In genomic region chr22:23316596-23316995, GRCh38 we compare ENCODE assay signal across 7 cellular contexts.
DNase-seq lines count a peak whose midpoint lies in the region; ATAC-seq, FAIRE-seq and TF ChIP-seq lines count a peak whose summit lies in the region.
"Not testable (repeated sequence)": the region's sequence is repeated elsewhere in the genome, so short reads cannot be mapped to it uniquely, and the experiment has no call there.

No MANE protein-coding gene starts in this region.

- not testable (repeated sequence) for TF ChIP-seq POLR2A in HepG2 (IDR thresholded peaks at IDR 0.05; ENCODE audit: insufficient read depth in 1 of 2, low read depth in 2 of 2, low read length in 2 of 2)

- H3K9ac ChIP-seq in HepG2 (ENCODE audit: insufficient read depth, low read depth, low read length) = not testable (repeated sequence)

- not testable (repeated sequence) for H3K27me3 ChIP-seq in Panc1 (ENCODE audit: control insufficient read depth, insufficient read depth, low read length); HepG2 (ENCODE audit: control insufficient read depth in 1 of 2, insufficient read depth in 2 of 2, low read length in 2 of 2)

- intact Hi-C loops in Panc1 (cut with micrococcal nuclease; ENCODE audit: unreplicated experiment); HepG2 (cut with micrococcal nuclease; ENCODE audit: unreplicated experiment): not testable (repeated sequence)

- DNase-seq in COLO668 (lab: John Stamatoyannopoulos, UW; ENCODE audit: unreplicated experiment) (peak; percentile 15), NCI-H2171 (lab: John Stamatoyannopoulos, UW) (peak; percentile 84), NCI-H69 (lab: John Stamatoyannopoulos, UW) (peak; percentile 13), iPS-NIHi7 (ENCODE audit: extremely low spot score) (peak; percentile 2), type B pancreatic cell (ENCODE audit: extremely low spot score, unreplicated experiment) (peak; percentile 18)
- not testable (repeated sequence) for DNase-seq in Panc1 (ENCODE audit: low read depth, low spot score); HepG2 (ENCODE audit: low spot score)

- not testable (repeated sequence) for H3K36me3 Mint-ChIP-seq in type B pancreatic cell

- H3K4me3 ChIP-seq in Panc1 (ENCODE audit: low read depth in 2 of 2, low read length in 2 of 2); HepG2 (replicated peaks in 1 of 3; ENCODE audit: insufficient read depth in 1 of 3, low read depth in 2 of 3, low read length in 3 of 3): not testable (repeated sequence)

- not testable (repeated sequence) for TF ChIP-seq RAD21 in HepG2 (CRISPR knock-in tag; IDR thresholded peaks at IDR 0.05)

- not testable (repeated sequence) for TF ChIP-seq CTCF in Panc1 (IDR thresholded peaks at IDR 0.05); HepG2 (CRISPR knock-in tag; IDR thresholded peaks at IDR 0.05); type B pancreatic cell (conservative IDR thresholded peaks at IDR 0.05)

- not testable (repeated sequence) for H3K79me2 ChIP-seq in HepG2 (ENCODE audit: insufficient read depth, low read length)

- not testable (repeated sequence) for H3K9me3 ChIP-seq in Panc1 (ENCODE audit: control insufficient read depth, insufficient read depth, low read depth, low read length); HepG2 (ENCODE audit: low read length)

- H3K4me3 Mint-ChIP-seq in type B pancreatic cell = not testable (repeated sequence)

- H3K27me3 Mint-ChIP-seq in type B pancreatic cell = not testable (repeated sequence)

- WGBS in HepG2 (ENCODE audit: low lambda C conversion rate) = 85% methylated on average over 11 of the region's 11 CpGs

- not testable (repeated sequence) for FAIRE-seq in HepG2 (lab: Jason Lieb, UNC)

- not testable (repeated sequence) for H3K4me1 ChIP-seq in Panc1 (ENCODE audit: control insufficient read depth, insufficient read depth, low read length); HepG2 (ENCODE audit: insufficient read depth, low read length)

- in situ Hi-C loops in Panc1 (cut with HindIII; ENCODE audit: low pct_unique_long_range_greater_than_20kb, low sequenced_read_pairs) = not testable (repeated sequence)
- in situ Hi-C loops in HepG2 (cut with HindIII; ENCODE audit: extremely low pct_ligation_motif_present, low pct_unique_long_range_greater_than_20kb) = loop anchor here (5.0 kb wide), 1 partner anchor 66 kb away; no protein-coding TSS in a partner anchor

- not testable (repeated sequence) for H3K27ac Mint-ChIP-seq in type B pancreatic cell

- not testable (repeated sequence) for H3K36me3 ChIP-seq in Panc1 (ENCODE audit: control insufficient read depth, insufficient read depth, low read length); HepG2 (replicated peaks in 1 of 2; ENCODE audit: control insufficient read depth in 1 of 2, insufficient read depth in 2 of 2, low read length in 2 of 2)

- H2AFZ ChIP-seq in HepG2 (ENCODE audit: low read length) = not testable (repeated sequence)

- not testable (repeated sequence) for H3K9me3 Mint-ChIP-seq in type B pancreatic cell

- BruUV-seq in Panc1 (replicated peaks; lab: Mats Ljungman, UMichigan) = TSS peak; percentile 75
- TSS peak; percentile 34 for BruUV-seq in HepG2 (replicated peaks; lab: Mats Ljungman, UMichigan)

- POLR2A ChIA-PET in Panc1 (lab: Charles Lee); HepG2 (lab: Yijun Ruan, JAX): not testable (repeated sequence)

- TF ChIP-seq EP300 in HepG2 (IDR thresholded peaks at IDR 0.05; ENCODE audit: low read depth in 2 of 2, low read length in 2 of 2); HepG2 (CRISPR knock-in tag; IDR thresholded peaks at IDR 0.05; ENCODE audit: borderline replicate concordance): not testable (repeated sequence)

- not testable (repeated sequence) for H3K27ac ChIP-seq in Panc1 (ENCODE audit: low read length); HepG2 (ENCODE audit: extremely low read length, insufficient read depth, low read length)

- not testable (repeated sequence) for H3K4me1 Mint-ChIP-seq in type B pancreatic cell (ENCODE audit: unreplicated experiment)

- CTCF ChIA-PET in Panc1 (lab: Charles Lee) = not testable (repeated sequence)
- CTCF ChIA-PET in HepG2 (lab: Yijun Ruan, JAX; ENCODE audit: low intra/inter-chr PET ratio, low total read pairs) = interaction anchor here (1.3 to 1.7 kb wide), 2 partner anchors 60 to 68 kb away, joined by 3 to 22 read pairs; no protein-coding TSS in a partner anchor

- not testable (repeated sequence) for H3K4me2 ChIP-seq in HepG2 (ENCODE audit: low read depth, low read length)

- not testable (repeated sequence) for ATAC-seq in Panc1, HepG2

- not testable (repeated sequence) for H4K20me1 ChIP-seq in HepG2 (ENCODE audit: insufficient read depth, low read length)
